In the genomic region with DNA sequence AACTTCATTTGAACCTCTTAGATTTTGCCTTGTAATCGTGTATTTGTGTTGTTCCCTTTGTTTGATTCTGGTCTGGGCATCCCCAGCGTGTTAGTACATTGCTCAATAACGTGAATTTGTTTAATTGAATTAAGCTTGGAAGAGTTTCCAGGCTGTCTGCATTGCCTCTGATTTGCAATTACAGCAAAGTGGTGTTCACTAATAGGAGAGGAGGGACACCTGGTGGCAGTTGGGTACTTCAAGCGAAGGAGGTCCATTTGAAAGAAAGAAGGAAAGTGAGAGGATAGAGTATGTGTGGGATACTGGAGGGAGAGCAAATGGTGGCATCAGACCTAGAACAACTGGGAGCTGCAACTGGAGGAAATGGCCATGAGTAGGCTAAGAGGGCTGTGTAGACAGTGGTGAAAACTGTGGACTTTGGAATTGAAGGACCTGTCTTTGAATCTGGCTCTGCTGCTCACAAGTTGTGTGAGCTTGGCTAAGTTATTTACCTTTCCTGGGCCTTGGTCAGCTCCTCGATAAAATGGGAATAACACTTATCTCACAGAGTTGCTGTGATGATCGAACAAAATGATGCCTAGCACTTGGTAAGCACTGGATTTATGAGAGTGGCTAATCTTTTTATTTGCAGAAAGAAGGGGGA, we compare ENCODE assay signal across 8 cellular contexts. TPM values are rescaled to one million over a fixed set of nuclear protein-coding genes. Genes with fewer than 3 reads are reported as not detected.
DNase-seq lines count a peak whose midpoint lies in the region; ATAC-seq and TF ChIP-seq lines count a peak whose summit lies in the region.

No MANE protein-coding gene starts in this region.

- TF ChIP-seq CTCF in HL-60 (IDR thresholded peaks at IDR 0.05; ENCODE audit: insufficient read depth, low read length) (peak; percentile 20), PC-9 (conservative IDR thresholded peaks at IDR 0.05) (peak; percentile 80)

- H3K9me3 ChIP-seq in PC-9 (ENCODE audit: insufficient read depth, low read depth) = no peaks in the 10 kb centered on the region

- CTCF ChIA-PET in PC-9 (lab: Charles Lee) = interaction anchor here (0.6 to 2.1 kb wide), 3 partner anchors 24 to 742 kb away, joined by 3 to 5 read pairs (median 3); a partner anchor contains a TSS

- H4K20me1 ChIP-seq in PC-9 (ENCODE audit: insufficient read depth) = no peaks in the 10 kb centered on the region

- H3K36me3 ChIP-seq in PC-9 (ENCODE audit: low read depth) = no peaks in the 10 kb centered on the region

- POLR2A ChIA-PET in PC-9 (lab: Charles Lee; ENCODE audit: unreplicated experiment) = no interaction called here

- H3K4me3 ChIP-seq in HL-60 (replicated peaks; ENCODE audit: insufficient read depth, low read length) = no peak overlapping the region
- no peak overlapping the region for H3K4me3 ChIP-seq in PC-9

- no peaks in the 10 kb centered on the region for H3K27me3 ChIP-seq in HL-60 (ENCODE audit: insufficient read depth, poor library complexity, severe bottlenecking)
- no peaks in the 10 kb centered on the region for H3K27me3 ChIP-seq in PC-9 (ENCODE audit: insufficient read depth, low read depth)

- H3K79me2 ChIP-seq in PC-9 (ENCODE audit: low read depth) = no peaks in the 10 kb centered on the region

- no peaks in the 10 kb centered on the region for H3K9me2 ChIP-seq in PC-9 (ENCODE audit: insufficient read depth)

- H3K4me2 ChIP-seq in PC-9 = no peak overlapping the region

- DNase-seq in D341Med (ENCODE audit: low spot score) (peak; percentile 62), HL-60 (ENCODE audit: low read depth in 1 of 2, low spot score in 1 of 2) (peak in 1 of 2 experiments; percentile 51), PC-9 (peak; percentile 47 to 58), astrocyte of the hippocampus (ENCODE audit: low read depth, low spot score) (peak; percentile 82), iPS-NIHi7 (ENCODE audit: extremely low spot score) (peak; percentile 73), GOT3 (lab: John Stamatoyannopoulos, UW) (no peak)
- peak; percentile 11 to 21 for DNase-seq in stimulated activated CD4-positive, alpha-beta T cell treated with anti-CD3 and anti-CD28 coated beads, Interleukin-4, amount 100 ng/mL, for 4 hours

- peak; percentile 41 for ATAC-seq in GM19025 (IDR thresholded peaks at IDR 0.05; ENCODE audit: low read depth, unreplicated experiment)

- intact Hi-C loops in PC-9 (cut with micrococcal nuclease; ENCODE audit: unreplicated experiment) = loop anchor here (1.0 to 10.0 kb wide), 7 partner anchors 15 to 755 kb away; a partner anchor contains a TSS

- BruUV-seq in PC-9 (replicated peaks; lab: Mats Ljungman, UMichigan) = no TSS peak

- H2AFZ ChIP-seq in PC-9 = no peak overlapping the region

- no peaks in the 10 kb centered on the region for H3F3A ChIP-seq in PC-9 (ENCODE audit: insufficient read depth, low read depth)

- H3K27ac ChIP-seq in HL-60 (replicated peaks) = no peak overlapping the region
- H3K27ac ChIP-seq in PC-9 = no peak overlapping the region

- no peaks in the 10 kb centered on the region for H3K4me1 ChIP-seq in PC-9 (replicated peaks; ENCODE audit: insufficient read depth)

RNA-seq across cellular contexts. Expression of a gene that starts 15.2 kb away (rescaled TPM):
- 2.9 and 3.2 TPM in 2 replicates for total RNA-seq in PC-9 (2021)

RNA-seq across cellular contexts. Expression of a gene that starts 45.7 kb away (rescaled TPM):
- 79.6 and 89.4 TPM in 2 replicates for total RNA-seq in PC-9 (2021)
